21 cellular contexts compared by ENCODE assay signal in the genomic region with DNA sequence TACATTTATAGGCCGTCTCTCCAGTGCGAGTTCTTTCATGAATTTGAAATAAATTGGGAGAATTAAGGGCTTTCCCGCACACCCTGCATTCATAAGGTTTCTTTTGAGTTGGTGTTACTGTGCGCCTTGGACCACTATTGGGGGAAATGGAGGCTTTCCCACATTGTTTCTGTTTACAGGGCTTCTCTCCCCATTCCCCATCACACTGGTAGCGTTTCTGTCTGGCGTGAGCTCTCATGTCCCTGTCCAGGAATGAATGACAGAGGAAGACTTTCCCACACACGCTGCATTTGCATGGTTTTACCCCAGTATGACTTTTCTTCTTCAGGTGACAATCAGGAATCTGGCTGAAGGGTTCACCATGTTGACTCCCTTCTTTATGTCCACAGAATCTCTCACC.
DNase-seq lines count a peak whose midpoint lies in the region; ATAC-seq and TF ChIP-seq lines count a peak whose summit lies in the region.
"Had no signal": no experiment of that assay in that cellular context is flagged by ENCODE, and none has a peak within 500 bp of the region (broad histone marks: within the 10 kb centered on the region; RNA-seq: fewer than 3 reads in every experiment).

No MANE protein-coding gene starts in this region.

- intact Hi-C loops in MCF 10A (cut with micrococcal nuclease) (no loop called here), breast epithelium (cut with DNase I; ENCODE audit: low total_unique reads) (no loop called here)
- intact Hi-C loops in CD4-positive, alpha-beta memory T cell (cut with micrococcal nuclease) = no loop called here

- H3K9ac ChIP-seq in trophoblast cell (ENCODE audit: low read length) = no peak overlapping the region
- H3K9ac ChIP-seq: BLaER1 had no signal

- CTCF ChIA-PET in MCF 10A (lab: Yijun Ruan, JAX) = interaction anchor here (0.7 to 1.0 kb wide), 2 partner anchors 18 to 185 kb away, joined by 3 to 4 read pairs; partner anchors contain the start of gene RGS2
- CTCF ChIA-PET in activated CD8-positive, alpha-beta memory T cell treated with anti-CD3 and anti-CD28 coated beads, Interleukin-2, amount 10 ng/mL, durations not matched to agents 7 days and 5 days (lab: Charles Lee) = no interaction called here
- CTCF ChIA-PET in CD4-positive, alpha-beta memory T cell (lab: Charles Lee; ENCODE audit: partially characterized antibody) = no interaction called here

- H3K23ac ChIP-seq in trophoblast cell (ENCODE audit: low read length) = no peak overlapping the region

- TF ChIP-seq CTCF in MCF 10A (IDR thresholded peaks at IDR 0.05; ENCODE audit: unreplicated experiment) = no peak
- TF ChIP-seq CTCF in breast epithelium (IDR thresholded peaks at IDR 0.05) = no peak
- no peak for TF ChIP-seq CTCF in chondrocyte (IDR thresholded peaks at IDR 0.05)

- peak overlapping the region; percentile 77 for H3K18ac ChIP-seq in trophoblast cell (ENCODE audit: low read length)

- H3K79me1 ChIP-seq in trophoblast cell (ENCODE audit: low read length) = peaks cover 15% of the 10 kb centered on the region

- no peaks in the 10 kb centered on the region for H3K79me2 ChIP-seq in trophoblast cell (ENCODE audit: control insufficient read depth, insufficient read depth, low read length, poor library complexity)

- H3K36me3 Mint-ChIP-seq in MCF 10A (ENCODE audit: insufficient read depth, unreplicated experiment) (peaks cover 20% of the 10 kb centered on the region), chondrocyte (ENCODE audit: low read depth) (peaks cover 4% of the 10 kb centered on the region)
- peaks cover 44% of the 10 kb centered on the region for H3K36me3 Mint-ChIP-seq in activated CD8-positive, alpha-beta memory T cell treated with anti-CD3 and anti-CD28 coated beads, Interleukin-2, amount 10 ng/mL, durations not matched to agents 7 days and 5 days
- peaks cover 28 to 45% of the 10 kb centered on the region in 2 donors for H3K36me3 Mint-ChIP-seq in CD4-positive, alpha-beta memory T cell

- H2AK5ac ChIP-seq in trophoblast cell (ENCODE audit: low read length) = peak overlapping the region; percentile 68

- POLR2A ChIA-PET in MCF 10A (lab: Yijun Ruan, JAX) = interaction anchor here (0.7 kb wide), 1 partner anchor 12 kb away, joined by 3 read pairs; no protein-coding TSS in a partner anchor
- POLR2A ChIA-PET in CD4-positive, alpha-beta memory T cell (lab: Charles Lee; ENCODE audit: partially characterized antibody) = no interaction called here

- no peak overlapping the region for H3K4me3 ChIP-seq in breast epithelium
- no peak overlapping the region for H3K4me3 ChIP-seq in trophoblast cell (ENCODE audit: low read depth, low read length)
- no peak overlapping the region for H3K4me3 ChIP-seq in CD4-positive, alpha-beta memory T cell (ENCODE audit: low read length in 2 of 2)
- H3K4me3 ChIP-seq: BLaER1, GM12878, HAP-1 had no signal

- no peak overlapping the region for H3K4me2 ChIP-seq in trophoblast cell (ENCODE audit: low read length)
- H3K4me2 ChIP-seq: BLaER1 had no signal

- no peak for ATAC-seq in activated CD8-positive, alpha-beta memory T cell treated with anti-CD3 and anti-CD28 coated beads, Interleukin-2, amount 10 ng/mL, durations not matched to agents 7 days and 5 days

- BruUV-seq in MCF 10A (replicated peaks; lab: Mats Ljungman, UMichigan) = no TSS peak

- H3K4me1 ChIP-seq in breast epithelium = no peaks in the 10 kb centered on the region
- peaks cover 8 to 9% of the 10 kb centered on the region in 2 experiments for H3K4me1 ChIP-seq in trophoblast cell (ENCODE audit: control insufficient read depth in 1 of 2, insufficient read depth in 2 of 2, low read length in 2 of 2)
- no peaks in the 10 kb centered on the region for H3K4me1 ChIP-seq in CD4-positive, alpha-beta memory T cell (ENCODE audit: insufficient read depth, low read length)
- H3K4me1 ChIP-seq: BLaER1, HAP-1 had no signal

- no peak for DNase-seq in MCF 10A (ENCODE audit: unreplicated experiment)
- no peak for DNase-seq in breast epithelium (ENCODE audit: low spot score in 2 of 2)
- no peak for DNase-seq in chondrocyte (ENCODE audit: low spot score)
- no peak for DNase-seq in trophoblast cell
- no peak for DNase-seq in activated CD8-positive, alpha-beta memory T cell treated with anti-CD3 and anti-CD28 coated beads, Interleukin-2, amount 10 ng/mL, durations not matched to agents 7 days and 5 days
- no peak for DNase-seq in CD4-positive, alpha-beta memory T cell
- DNase-seq in T-helper 2 cell = no peak
- DNase-seq: CD8-positive, alpha-beta memory T cell; DMS 273 treated with DMSO at 0.1 percent for 48 hours; DMS79; EL; GDM1; GOT3; HFFc6 had no signal

- H3K27me3 Mint-ChIP-seq in MCF 10A (ENCODE audit: insufficient read depth, unreplicated experiment) (no peaks in the 10 kb centered on the region), chondrocyte (ENCODE audit: low read depth) (no peaks in the 10 kb centered on the region)
- no peaks in the 10 kb centered on the region for H3K27me3 Mint-ChIP-seq in activated CD8-positive, alpha-beta memory T cell treated with anti-CD3 and anti-CD28 coated beads, Interleukin-2, amount 10 ng/mL, durations not matched to agents 7 days and 5 days
- no peaks in the 10 kb centered on the region for H3K27me3 Mint-ChIP-seq in CD4-positive, alpha-beta memory T cell
- H3K27me3 Mint-ChIP-seq: B cell; CD4-positive, CD25-positive, alpha-beta regulatory T cell; CD8-positive, alpha-beta memory T cell had no signal

- WGBS in trophoblast cell (ENCODE audit: extremely low coverage, insufficient coverage, insufficient read length) = no CpG with 5 or more reads among the region's 7 CpGs

- peak overlapping the region; percentile 57 for H3K14ac ChIP-seq in trophoblast cell (ENCODE audit: low read length)

- no peak overlapping the region for H4K12ac ChIP-seq in trophoblast cell (ENCODE audit: low read depth, low read length)

- peak overlapping the region; percentile 77 for H2BK12ac ChIP-seq in trophoblast cell (ENCODE audit: low read length)

- H3K4me1 Mint-ChIP-seq in MCF 10A (ENCODE audit: insufficient read depth, unreplicated experiment) (no peaks in the 10 kb centered on the region), chondrocyte (ENCODE audit: low read depth) (peaks cover 13% of the 10 kb centered on the region)
- peaks cover 10% of the 10 kb centered on the region for H3K4me1 Mint-ChIP-seq in activated CD8-positive, alpha-beta memory T cell treated with anti-CD3 and anti-CD28 coated beads, Interleukin-2, amount 10 ng/mL, durations not matched to agents 7 days and 5 days
- H3K4me1 Mint-ChIP-seq in CD4-positive, alpha-beta memory T cell = no peaks in the 10 kb centered on the region
- H3K4me1 Mint-ChIP-seq: B cell had no signal

- H4K8ac ChIP-seq in trophoblast cell (ENCODE audit: low read depth, low read length) = no peak overlapping the region

- H2BK120ac ChIP-seq in trophoblast cell (ENCODE audit: insufficient read depth, low read length, poor library complexity) = peak overlapping the region; percentile 63

- no peaks in the 10 kb centered on the region for H3K9me3 ChIP-seq in breast epithelium
- peaks cover 3% of the 10 kb centered on the region for H3K9me3 ChIP-seq in trophoblast cell (ENCODE audit: insufficient read depth, low read depth, low read length)
- H3K9me3 ChIP-seq in CD4-positive, alpha-beta memory T cell (ENCODE audit: control insufficient read depth in 1 of 2, low read length in 2 of 2) = no peaks in the 10 kb centered on the region

- H3K9me3 Mint-ChIP-seq in MCF 10A (ENCODE audit: unreplicated experiment) (peaks cover 9% of the 10 kb centered on the region), chondrocyte (ENCODE audit: low read depth) (peaks cover 14% of the 10 kb centered on the region)
- H3K9me3 Mint-ChIP-seq in activated CD8-positive, alpha-beta memory T cell treated with anti-CD3 and anti-CD28 coated beads, Interleukin-2, amount 10 ng/mL, durations not matched to agents 7 days and 5 days (ENCODE audit: low read depth) = peaks cover 8% of the 10 kb centered on the region
- H3K9me3 Mint-ChIP-seq in CD4-positive, alpha-beta memory T cell = peaks cover 0 to 12% (median 3%) of the 10 kb centered on the region in 8 donors
- H3K9me3 Mint-ChIP-seq: HFFc6 had no signal

- H3K27ac Mint-ChIP-seq in MCF 10A (ENCODE audit: low read depth, unreplicated experiment) (peak overlapping the region; percentile 40), chondrocyte (ENCODE audit: unreplicated experiment) (peak overlapping the region; percentile 83)
- H3K27ac Mint-ChIP-seq in activated CD8-positive, alpha-beta memory T cell treated with anti-CD3 and anti-CD28 coated beads, Interleukin-2, amount 10 ng/mL, durations not matched to agents 7 days and 5 days = no peak overlapping the region
- H3K27ac Mint-ChIP-seq in CD4-positive, alpha-beta memory T cell = no peak overlapping the region
- H3K27ac Mint-ChIP-seq: B cell; CD4-positive, CD25-positive, alpha-beta regulatory T cell; CD8-positive, alpha-beta memory T cell; HFFc6 had no signal

- H4K91ac ChIP-seq in trophoblast cell (ENCODE audit: low read depth, low read length) = peak overlapping the region; percentile 66

- peak overlapping the region; percentile 40 for H3K4ac ChIP-seq in trophoblast cell (ENCODE audit: low read depth, low read length)

- H3K36me3 ChIP-seq in breast epithelium (no peaks in the 10 kb centered on the region), trophoblast cell (ENCODE audit: control insufficient read depth in 1 of 2, insufficient read depth in 2 of 2, low read length in 2 of 2) (peaks cover 2 to 5% of the 10 kb centered on the region in 2 experiments)
- H3K36me3 ChIP-seq in CD4-positive, alpha-beta memory T cell (ENCODE audit: insufficient read depth, low read length) = no peaks in the 10 kb centered on the region
- H3K36me3 ChIP-seq: HAP-1 had no signal

- peak overlapping the region; percentile 88 for H2BK5ac ChIP-seq in trophoblast cell (ENCODE audit: low read depth, low read length, poor library complexity)

- H3K4me3 Mint-ChIP-seq in MCF 10A (ENCODE audit: unreplicated experiment) (no peak overlapping the region), chondrocyte (ENCODE audit: unreplicated experiment) (no peak overlapping the region)
- no peak overlapping the region for H3K4me3 Mint-ChIP-seq in activated CD8-positive, alpha-beta memory T cell treated with anti-CD3 and anti-CD28 coated beads, Interleukin-2, amount 10 ng/mL, durations not matched to agents 7 days and 5 days
- H3K4me3 Mint-ChIP-seq in CD4-positive, alpha-beta memory T cell = no peak overlapping the region
- H3K4me3 Mint-ChIP-seq: B cell; CD4-positive, CD25-positive, alpha-beta regulatory T cell; CD8-positive, alpha-beta memory T cell; HFFc6 had no signal

- H2AFZ ChIP-seq in trophoblast cell (ENCODE audit: insufficient read depth, low read length, poor library complexity) = no peak overlapping the region

- no peak overlapping the region for H3K27ac ChIP-seq in breast epithelium
- H3K27ac ChIP-seq in trophoblast cell (ENCODE audit: low read depth, low read length) = peak overlapping the region; percentile 43
- H3K27ac ChIP-seq in CD4-positive, alpha-beta memory T cell (ENCODE audit: low read depth, low read length) = no peak overlapping the region
- H3K27ac ChIP-seq: 22Rv1, BLaER1, C4-2B had no signal

- TF ChIP-seq POLR2A in breast epithelium (IDR thresholded peaks at IDR 0.05) = no peak

- H3K27me3 ChIP-seq in breast epithelium = no peaks in the 10 kb centered on the region
- H3K27me3 ChIP-seq in trophoblast cell (ENCODE audit: insufficient read depth, low read length) = no peaks in the 10 kb centered on the region
- no peaks in the 10 kb centered on the region for H3K27me3 ChIP-seq in CD4-positive, alpha-beta memory T cell (ENCODE audit: insufficient read depth, low read length)
- H3K27me3 ChIP-seq: BLaER1 had no signal

Comparison
In these comparisons a context has a peak if more than half of its experiments do, and no peak if none do; other contexts are left out.
1. H3K27ac Mint-ChIP-seq: peak in MCF 10A (single experiment) and chondrocyte (single experiment); none in activated CD8-positive, alpha-beta memory T cell treated with anti-CD3 and anti-CD28 coated beads, Interleukin-2, amount 10 ng/mL, durations not matched to agents 7 days and 5 days (single experiment) and CD4-positive, alpha-beta memory T cell (0 of 7).